In genomic region chr21:38849776-38850175, GRCh38 we compare ENCODE assay signal across 17 cellular contexts.
"Had no signal": no experiment of that assay in that cellular context is flagged by ENCODE, and none has a peak within 500 bp of the region (broad histone marks: within the 10 kb centered on the region; RNA-seq: fewer than 3 reads in every experiment).

No MANE protein-coding gene starts in this region.

- FAIRE-seq: astrocyte, bronchial epithelial cell had no signal

- H3K36me3 ChIP-seq: thyroid gland had no signal

- H3K27me3 ChIP-seq: thyroid gland had no signal

- ATAC-seq: activated T-cell treated with anti-CD3 and anti-CD28 coated beads, Interleukin-2, amount 50 U/mL, for 4 hours; effector memory CD8-positive, alpha-beta T cell; naive thymus-derived CD8-positive, alpha-beta T cell; SK-N-SH treated with all-trans-retinoic acid at 6 μM for 48 hours; T-cell had no signal

- H3K4me3 ChIP-seq: thyroid gland had no signal

- H3K9me3 ChIP-seq: thyroid gland had no signal

- DNase-seq: activated CD4-positive, alpha-beta T cell treated with anti-CD3 and anti-CD28 coated beads, Interleukin-2, amount 50 U/mL, for 1 hour; activated CD4-positive, CD25-positive, alpha-beta regulatory T cell treated with anti-CD3 and anti-CD28 coated beads, Interleukin-2, amount 50 U/mL, for 72 hours; activated CD8-positive, alpha-beta memory T cell treated with anti-CD3 and anti-CD28 coated beads, Interleukin-2, amount 50 U/mL, for 4 hours; activated naive CD4-positive, alpha-beta T cell treated with anti-CD3 and anti-CD28 coated beads, Interleukin-2, amount 10 ng/mL, durations not matched to agents 7 days and 5 days; activated T-cell treated with anti-CD3 and anti-CD28 coated beads, Interleukin-2, amount 50 U/mL, for 4 hours; effector memory CD8-positive, alpha-beta T cell; foreskin fibroblast; mesendoderm; naive thymus-derived CD8-positive, alpha-beta T cell; stimulated activated CD4-positive, alpha-beta T cell treated with anti-CD3 and anti-CD28 coated beads, Interleukin-12 subunit alpha, Interleukin-12 subunit beta, amount 100 ng/mL, for 4 hours; stimulated activated CD4-positive, alpha-beta T cell treated with anti-CD3 and anti-CD28 coated beads, Interleukin-1b, Interleukin-23, amount 100 ng/mL, for 48 hours; stimulated activated naive CD4-positive, alpha-beta T cell treated with Interleukin-2 at 50 U/mL for 16 hours; T-cell; thyroid gland had no signal

- H3K4me1 ChIP-seq: thyroid gland had no signal

- H3K27ac ChIP-seq: thyroid gland had no signal
